In genomic region chrX:71283409-71284143, GRCh38 we compare ENCODE assay signal across 8 cellular contexts. TPM values are rescaled to one million over a fixed set of nuclear protein-coding genes. Genes with fewer than 3 reads are reported as not detected.
A peak's percentile ranks its signal among the peaks of the same experiment; 100 is the strongest.
DNase-seq lines count a peak whose midpoint lies in the region; ATAC-seq and TF ChIP-seq lines count a peak whose summit lies in the region.

TSS of gene NONO (plus strand) at chrX:71283635. CDS start at chrX:71290638, 7,003 bp downstream.

- H3K36me3 Mint-ChIP-seq in effector memory CD8-positive, alpha-beta T cell (ENCODE audit: insufficient read depth), result peaks cover 20% of the 10 kb centered on the region

- H3K27me3 Mint-ChIP-seq in effector memory CD8-positive, alpha-beta T cell, result no peaks in the 10 kb centered on the region

- DNase-seq in CMK (ENCODE audit: low read depth), result peak; percentile 87
- peak; percentile 83 for DNase-seq in GM20000 (ENCODE audit: low spot score)
- DNase-seq in HT1080 (ENCODE audit: low read depth), result peak; percentile 95
- peak; percentile 91 for DNase-seq in NOMO-1 treated with DMSO at 0.1 percent for 48 hours (lab: John Stamatoyannopoulos, UW; ENCODE audit: unreplicated experiment)
- peak; percentile 53 to 79 for DNase-seq in activated CD8-positive, alpha-beta memory T cell treated with anti-CD3 and anti-CD28 coated beads for 4 hours (ENCODE audit: low read depth in 2 of 2)
- peak; percentile 78 to 85 (median 82) for DNase-seq in effector memory CD8-positive, alpha-beta T cell
- peak; percentile 98 for DNase-seq in medulla oblongata (ENCODE audit: extremely low spot score)
- peak; percentile 69 for DNase-seq in stimulated activated CD8-positive, alpha-beta memory T cell treated with anti-CD3 and anti-CD28 coated beads, Interleukin-12 subunit alpha, Interleukin-12 subunit beta, amount 100 ng/mL, for 1 hour (ENCODE audit: low read depth)

- peaks cover 6 to 13% of the 10 kb centered on the region in 2 donors for H3K4me1 Mint-ChIP-seq in effector memory CD8-positive, alpha-beta T cell (ENCODE audit: low read depth in 2 of 2)

- peak; percentile 85 for ATAC-seq in effector memory CD8-positive, alpha-beta T cell (replicated peaks)

- H3K27ac Mint-ChIP-seq in effector memory CD8-positive, alpha-beta T cell, result peak within 1 kb of the TSS; percentile 99 to 100

- no peak for TF ChIP-seq CTCF in GM20000 (IDR thresholded peaks at IDR 0.05; ENCODE audit: extremely low read depth, missing control alignments)

- no peaks in the 10 kb centered on the region for H3K9me3 Mint-ChIP-seq in effector memory CD8-positive, alpha-beta T cell

- peak within 1 kb of the TSS; percentile 93 to 95 for H3K4me3 Mint-ChIP-seq in effector memory CD8-positive, alpha-beta T cell

RNA-seq across cellular contexts. Expression of gene NONO, which starts in this region (rescaled TPM):
- 469 and 520 TPM in 2 replicates for total RNA-seq in HT1080 (2014; rRNA removed; shearing (Covaris generic))
- 330 and 368 TPM in 2 replicates for polyA plus RNA-seq in HT1080 (2015; cell fraction: cytosol; rRNA removed)
- polyA plus RNA-seq in HT1080 (2015; cell fraction: nucleus; rRNA removed), result 671 and 721 TPM in 2 replicates

Comparison
In these comparisons a context has a peak if more than half of its experiments do, and no peak if none do; other contexts are left out.
1. Peak in every context shown above with its lines: DNase-seq and ATAC-seq.